In the genomic region with DNA sequence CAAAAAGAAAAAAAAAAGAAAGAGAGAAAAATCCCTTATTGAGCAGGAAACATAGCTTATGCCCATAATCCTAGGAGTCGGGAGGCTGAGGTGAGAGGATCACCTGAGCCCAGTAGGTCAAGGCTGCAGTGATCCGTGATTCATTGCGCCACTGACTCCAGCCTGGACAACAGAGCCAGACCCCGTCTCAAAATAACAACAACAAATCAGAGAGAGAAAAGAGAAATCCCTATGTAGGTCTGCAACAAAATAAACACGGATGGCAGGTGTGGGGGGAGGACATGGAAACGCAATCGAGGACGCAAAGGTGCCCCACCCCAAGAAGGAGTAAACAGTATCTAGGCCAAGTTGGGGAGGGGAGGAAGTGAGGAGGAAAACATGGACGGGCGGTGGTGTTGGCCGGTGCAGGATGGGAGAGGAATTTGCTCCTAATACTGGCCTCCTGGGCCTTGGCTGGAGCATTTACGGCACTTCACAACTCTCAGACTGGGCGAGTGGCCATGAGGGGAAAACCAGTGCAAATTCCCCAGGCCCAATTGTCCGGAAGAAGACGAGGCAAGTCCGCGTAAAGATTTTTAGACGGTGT, we compare ENCODE assay signal across 8 cellular contexts. TPM values are rescaled to one million over a fixed set of nuclear protein-coding genes. Genes with fewer than 3 reads are reported as not detected.
DNase-seq lines count a peak whose midpoint lies in the region; ATAC-seq and TF ChIP-seq lines count a peak whose summit lies in the region.

No MANE protein-coding gene starts in this region.

- peaks cover 10% of the 10 kb centered on the region; the same call in 1 of the 2 replicates for H4K20me1 ChIP-seq in GM23338 (replicated peaks; ENCODE audit: insufficient read depth)

- DNase-seq in GM23338 (ENCODE audit: low spot score) = no peak
- DNase-seq in SJCRH30 = no peak
- no peak for DNase-seq in sciatic nerve (ENCODE audit: low spot score)
- no peak for DNase-seq in kidney glomerular epithelial cell (lab: John Stamatoyannopoulos, UW)
- no peak for DNase-seq in stimulated activated CD8-positive, alpha-beta memory T cell treated with anti-CD3 and anti-CD28 coated beads, Interleukin-4, amount 100 ng/mL, for 48 hours
- DNase-seq in HUDEP-2 (lab: John Stamatoyannopoulos, UW; ENCODE audit: unreplicated experiment in 76 of 76) = no peak
- no peak for DNase-seq in DMS53 treated with DMSO at 0.1 percent for 48 hours (lab: John Stamatoyannopoulos, UW; ENCODE audit: unreplicated experiment)

- peak overlapping the region; percentile 68 for H3K4me2 ChIP-seq in GM23338

- H3K4me1 Mint-ChIP-seq in GM23338 = peaks cover 27% of the 10 kb centered on the region

- H3K4me1 ChIP-seq in GM23338 (ENCODE audit: insufficient read depth) (peaks cover 12% of the 10 kb centered on the region; the same call in 1 of the 2 replicates), SJCRH30 (peaks cover 3% of the 10 kb centered on the region; the same call in 1 of the 2 replicates), gastroesophageal sphincter (peaks cover 0 to 59% (median 9%) of the 10 kb centered on the region in 3 donors)

- H2AFZ ChIP-seq in GM23338 = peak overlapping the region; percentile 9; the same call in 1 of the 2 replicates

- H3K9me2 ChIP-seq in GM23338 (ENCODE audit: insufficient read depth) = no peaks in the 10 kb centered on the region

- no peaks in the 10 kb centered on the region for H3K9me3 Mint-ChIP-seq in GM23338

- peaks cover 22% of the 10 kb centered on the region for H3F3A ChIP-seq in GM23338 (replicated peaks; ENCODE audit: low read depth)

- no peaks in the 10 kb centered on the region for H3K9me3 ChIP-seq in SJCRH30 (replicated peaks)
- H3K9me3 ChIP-seq in gastroesophageal sphincter = no peaks in the 10 kb centered on the region

- peaks cover 25% of the 10 kb centered on the region for H3K36me3 ChIP-seq in GM23338 (ENCODE audit: insufficient read depth)
- H3K36me3 ChIP-seq in SJCRH30 = peaks cover 25% of the 10 kb centered on the region
- H3K36me3 ChIP-seq in gastroesophageal sphincter = peaks cover 0 to 31% of the 10 kb centered on the region in 2 donors

- peak overlapping the region; percentile 100 for H3K27ac Mint-ChIP-seq in GM23338

- H3K79me2 ChIP-seq in GM23338 (replicated peaks; ENCODE audit: insufficient read depth) = peaks cover 40% of the 10 kb centered on the region

- peak overlapping the region; percentile 96 for H3K4me3 Mint-ChIP-seq in GM23338

- ATAC-seq in GM23338 = peak; percentile 38
- peak; percentile 46 for ATAC-seq in gastroesophageal sphincter
- peak; percentile 67 for ATAC-seq in sciatic nerve

- H3K27ac ChIP-seq in GM23338 (ENCODE audit: low read depth) = peak overlapping the region; percentile 87
- no peak overlapping the region for H3K27ac ChIP-seq in SJCRH30
- H3K27ac ChIP-seq in gastroesophageal sphincter = peak overlapping the region; percentile 32 to 100 (median 97)

- H3K4me3 ChIP-seq in GM23338 (peak overlapping the region; percentile 89), SJCRH30 (peak overlapping the region; percentile 92), gastroesophageal sphincter (peak overlapping the region in 1 of 2 donors; percentile 93)

- 54 to 64% methylated on average over 8 to 12 of the region's 18 CpGs for WGBS in gastroesophageal sphincter (ENCODE audit: low coverage in 1 of 2), 2 donors

- peaks cover 47% of the 10 kb centered on the region for H3K36me3 Mint-ChIP-seq in GM23338 (ENCODE audit: low read depth)

- no peak for TF ChIP-seq CTCF in GM23338 (conservative IDR thresholded peaks at IDR 0.05; ENCODE audit: low read depth in 2 of 2)
- no peak for TF ChIP-seq CTCF in gastroesophageal sphincter (IDR thresholded peaks at IDR 0.05)

- peaks cover 10% of the 10 kb centered on the region for H3K27me3 Mint-ChIP-seq in GM23338 (ENCODE audit: insufficient read depth, low read depth, poor library complexity)

- no peaks in the 10 kb centered on the region for H3K27me3 ChIP-seq in GM23338 (ENCODE audit: insufficient read depth)
- H3K27me3 ChIP-seq in SJCRH30 = no peaks in the 10 kb centered on the region
- no peaks in the 10 kb centered on the region for H3K27me3 ChIP-seq in gastroesophageal sphincter

- intact Hi-C loops in sciatic nerve (cut with DNase I) = no loop called here

- no peak for TF ChIP-seq EP300 in gastroesophageal sphincter (IDR thresholded peaks at IDR 0.05)

- no peak for TF ChIP-seq POLR2A in gastroesophageal sphincter (IDR thresholded peaks at IDR 0.05)

TF ChIP-seq in GM23338, 12 proteins besides CTCF, POLR2A, EP300 and RAD21:
- TF ChIP-seq EZH2 (IDR thresholded peaks at IDR 0.05; ENCODE audit: low read depth, unreplicated experiment) (no peak), JUNB (IDR thresholded peaks at IDR 0.05; ENCODE audit: unreplicated experiment) (no peak), EZH2phosphoT487 (IDR thresholded peaks at IDR 0.05; ENCODE audit: unreplicated experiment) (no peak), NANOG (IDR thresholded peaks at IDR 0.05; ENCODE audit: borderline replicate concordance) (no peak), REST (IDR thresholded peaks at IDR 0.05; ENCODE audit: unreplicated experiment) (no peak), ETS1 (IDR thresholded peaks at IDR 0.05) (no peak)

RNA-seq across cellular contexts. Expression of gene CHTOP, which starts 0.6 kb away (rescaled TPM):
- total RNA-seq in GM23338 (2014; rRNA removed; shearing (Covaris generic)) = 68.9 and 73.4 TPM in 2 replicates
- polyA plus RNA-seq in GM23338 (2016; fragmentation: Nextera tagmentation; extraction: Ambion mirVana) = 86.6 and 97.8 TPM in 2 replicates
- total RNA-seq in SJCRH30 (2014; rRNA removed; shearing (Covaris generic)) = 60.2 and 68.2 TPM in 2 replicates
- total RNA-seq in gastroesophageal sphincter (10 to 100 TPM; 33.7 to 57.0 (median 42.2) TPM), sciatic nerve (66.3 TPM)

RNA-seq across cellular contexts. Expression of gene S100A1, which starts 5.0 kb away (rescaled TPM):
- total RNA-seq in GM23338 (2014; rRNA removed; shearing (Covaris generic)) = 0.66 TPM in 1 of 2 replicates, not detected in the other
- 0.13 TPM in 1 of 2 replicates, not detected in the other for polyA plus RNA-seq in GM23338 (2016; fragmentation: Nextera tagmentation; extraction: Ambion mirVana)
- total RNA-seq in SJCRH30 (2014; rRNA removed; shearing (Covaris generic)) = 3.6 and 4.4 TPM in 2 replicates
- total RNA-seq in gastroesophageal sphincter = 1 to 10 TPM; 2.4 to 8.3 (median 2.8) TPM
- 99.7 TPM for total RNA-seq in sciatic nerve

RNA-seq across cellular contexts. Expression of gene S100A13, which starts 5.9 kb away (rescaled TPM):
- 32.7 and 35.3 TPM in 2 replicates for total RNA-seq in GM23338 (2014; rRNA removed; shearing (Covaris generic))
- 165 and 182 TPM in 2 replicates for polyA plus RNA-seq in GM23338 (2016; fragmentation: Nextera tagmentation; extraction: Ambion mirVana)
- 100 and 113 TPM in 2 replicates for total RNA-seq in SJCRH30 (2014; rRNA removed; shearing (Covaris generic))
- total RNA-seq in gastroesophageal sphincter = 100 to 1,000 TPM in 1 of 4 donors, 10 to 100 TPM in 3; 56.1 to 133 (median 76.3) TPM
- total RNA-seq in sciatic nerve = 112 TPM

RNA-seq across cellular contexts. Expression of gene S100A14, which starts 17.1 kb away (rescaled TPM):
- 0.28 TPM in 1 of 2 replicates, not detected in the other for total RNA-seq in GM23338 (2014; rRNA removed; shearing (Covaris generic))
- polyA plus RNA-seq in GM23338 (2016; fragmentation: Nextera tagmentation; extraction: Ambion mirVana) = 0.53 and 0.64 TPM in 2 replicates
- total RNA-seq in SJCRH30 (2014; rRNA removed; shearing (Covaris generic)) = not detected in 2 replicates
- 10 to 100 TPM in 1 of 4 donors, 1 to 10 TPM in 2, under 1 TPM in 1; 0.85 to 82.1 (median 5.0) TPM for total RNA-seq in gastroesophageal sphincter
- 0.49 TPM for total RNA-seq in sciatic nerve

RNA-seq across cellular contexts. Expression of gene S100A16, which starts 20.3 kb away (rescaled TPM):
- 10.6 and 20.4 TPM in 2 replicates for total RNA-seq in GM23338 (2014; rRNA removed; shearing (Covaris generic))
- polyA plus RNA-seq in GM23338 (2016; fragmentation: Nextera tagmentation; extraction: Ambion mirVana) = 10.5 and 13.0 TPM in 2 replicates
- total RNA-seq in SJCRH30 (2014; rRNA removed; shearing (Covaris generic)) = 46.6 and 50.7 TPM in 2 replicates
- total RNA-seq in gastroesophageal sphincter = 100 to 1,000 TPM in 1 of 4 donors, 10 to 100 TPM in 3; 49.7 to 121 (median 71.5) TPM
- 58.4 TPM for total RNA-seq in sciatic nerve

Comparison
In these comparisons a context has a peak if more than half of its experiments do, and no peak if none do; other contexts are left out.
1. RNA of gene S100A1, which starts 5.0 kb away (total RNA-seq): 99.7 TPM in sciatic nerve (single experiment); 3.6 to 4.4 TPM in SJCRH30, 2.4 to 8.3 TPM in gastroesophageal sphincter and 0.66 TPM in GM23338; every median in the first group is over 10 times any median in the second.
2. Peak in every context shown above with its lines, with median percentiles within 50 percentile points of each other: ATAC-seq.